ENCODE assay signal across 1 cellular context in genomic region chr4:112309263-112309791, GRCh38.
TF ChIP-seq lines count a peak whose summit lies in the region.

No MANE protein-coding gene starts in this region.

TF ChIP-seq in GM23338, 12 proteins besides CTCF, POLR2A, EP300 and RAD21:
- 0 out of 2 replicates have a peak, but pooled peaks have one; percentile 25 for TF ChIP-seq CREB1 (CRISPR knock-in tag; IDR thresholded peaks at IDR 0.05; ENCODE audit: low read depth)
- TF ChIP-seq, protein P1, sequence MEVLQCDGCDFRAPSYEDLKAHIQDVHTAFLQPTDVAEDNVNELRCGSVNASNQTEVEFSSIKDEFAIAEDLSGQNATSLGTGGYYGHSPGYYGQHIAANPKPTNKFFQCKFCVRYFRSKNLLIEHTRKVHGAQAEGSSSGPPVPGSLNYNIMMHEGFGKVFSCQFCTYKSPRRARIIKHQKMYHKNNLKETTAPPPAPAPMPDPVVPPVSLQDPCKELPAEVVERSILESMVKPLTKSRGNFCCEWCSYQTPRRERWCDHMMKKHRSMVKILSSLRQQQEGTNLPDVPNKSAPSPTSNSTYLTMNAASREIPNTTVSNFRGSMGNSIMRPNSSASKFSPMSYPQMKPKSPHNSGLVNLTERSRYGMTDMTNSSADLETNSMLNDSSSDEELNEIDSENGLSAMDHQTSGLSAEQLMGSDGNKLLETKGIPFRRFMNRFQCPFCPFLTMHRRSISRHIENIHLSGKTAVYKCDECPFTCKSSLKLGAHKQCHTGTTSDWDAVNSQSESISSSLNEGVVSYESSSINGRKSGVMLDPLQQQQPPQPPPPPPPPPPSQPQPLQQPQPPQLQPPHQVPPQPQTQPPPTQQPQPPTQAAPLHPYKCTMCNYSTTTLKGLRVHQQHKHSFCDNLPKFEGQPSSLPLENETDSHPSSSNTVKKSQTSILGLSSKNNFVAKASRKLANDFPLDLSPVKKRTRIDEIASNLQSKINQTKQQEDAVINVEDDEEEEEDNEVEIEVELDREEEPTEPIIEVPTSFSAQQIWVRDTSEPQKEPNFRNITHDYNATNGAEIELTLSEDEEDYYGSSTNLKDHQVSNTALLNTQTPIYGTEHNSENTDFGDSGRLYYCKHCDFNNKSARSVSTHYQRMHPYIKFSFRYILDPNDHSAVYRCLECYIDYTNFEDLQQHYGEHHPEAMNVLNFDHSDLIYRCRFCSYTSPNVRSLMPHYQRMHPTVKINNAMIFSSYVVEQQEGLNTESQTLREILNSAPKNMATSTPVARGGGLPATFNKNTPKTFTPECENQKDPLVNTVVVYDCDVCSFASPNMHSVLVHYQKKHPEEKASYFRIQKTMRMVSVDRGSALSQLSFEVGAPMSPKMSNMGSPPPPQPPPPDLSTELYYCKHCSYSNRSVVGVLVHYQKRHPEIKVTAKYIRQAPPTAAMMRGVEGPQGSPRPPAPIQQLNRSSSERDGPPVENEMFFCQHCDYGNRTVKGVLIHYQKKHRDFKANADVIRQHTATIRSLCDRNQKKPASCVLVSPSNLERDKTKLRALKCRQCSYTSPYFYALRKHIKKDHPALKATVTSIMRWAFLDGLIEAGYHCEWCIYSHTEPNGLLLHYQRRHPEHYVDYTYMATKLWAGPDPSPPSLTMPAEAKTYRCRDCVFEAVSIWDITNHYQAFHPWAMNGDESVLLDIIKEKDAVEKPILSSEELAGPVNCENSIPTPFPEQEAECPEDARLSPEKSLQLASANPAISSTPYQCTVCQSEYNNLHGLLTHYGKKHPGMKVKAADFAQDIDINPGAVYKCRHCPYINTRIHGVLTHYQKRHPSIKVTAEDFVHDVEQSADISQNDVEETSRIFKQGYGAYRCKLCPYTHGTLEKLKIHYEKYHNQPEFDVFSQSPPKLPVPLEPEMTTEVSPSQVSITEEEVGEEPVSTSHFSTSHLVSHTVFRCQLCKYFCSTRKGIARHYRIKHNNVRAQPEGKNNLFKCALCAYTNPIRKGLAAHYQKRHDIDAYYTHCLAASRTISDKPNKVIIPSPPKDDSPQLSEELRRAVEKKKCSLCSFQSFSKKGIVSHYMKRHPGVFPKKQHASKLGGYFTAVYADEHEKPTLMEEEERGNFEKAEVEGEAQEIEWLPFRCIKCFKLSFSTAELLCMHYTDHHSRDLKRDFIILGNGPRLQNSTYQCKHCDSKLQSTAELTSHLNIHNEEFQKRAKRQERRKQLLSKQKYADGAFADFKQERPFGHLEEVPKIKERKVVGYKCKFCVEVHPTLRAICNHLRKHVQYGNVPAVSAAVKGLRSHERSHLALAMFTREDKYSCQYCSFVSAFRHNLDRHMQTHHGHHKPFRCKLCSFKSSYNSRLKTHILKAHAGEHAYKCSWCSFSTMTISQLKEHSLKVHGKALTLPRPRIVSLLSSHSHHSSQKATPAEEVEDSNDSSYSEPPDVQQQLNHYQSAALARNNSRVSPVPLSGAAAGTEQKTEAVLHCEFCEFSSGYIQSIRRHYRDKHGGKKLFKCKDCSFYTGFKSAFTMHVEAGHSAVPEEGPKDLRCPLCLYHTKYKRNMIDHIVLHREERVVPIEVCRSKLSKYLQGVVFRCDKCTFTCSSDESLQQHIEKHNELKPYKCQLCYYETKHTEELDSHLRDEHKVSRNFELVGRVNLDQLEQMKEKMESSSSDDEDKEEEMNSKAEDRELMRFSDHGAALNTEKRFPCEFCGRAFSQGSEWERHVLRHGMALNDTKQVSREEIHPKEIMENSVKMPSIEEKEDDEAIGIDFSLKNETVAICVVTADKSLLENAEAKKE (CRISPR knock-in tag; IDR thresholded peaks at IDR 0.05), result peak; percentile 62; the same call in 1 of the 2 replicates
